23 cellular contexts compared by ENCODE assay signal in the genomic region with DNA sequence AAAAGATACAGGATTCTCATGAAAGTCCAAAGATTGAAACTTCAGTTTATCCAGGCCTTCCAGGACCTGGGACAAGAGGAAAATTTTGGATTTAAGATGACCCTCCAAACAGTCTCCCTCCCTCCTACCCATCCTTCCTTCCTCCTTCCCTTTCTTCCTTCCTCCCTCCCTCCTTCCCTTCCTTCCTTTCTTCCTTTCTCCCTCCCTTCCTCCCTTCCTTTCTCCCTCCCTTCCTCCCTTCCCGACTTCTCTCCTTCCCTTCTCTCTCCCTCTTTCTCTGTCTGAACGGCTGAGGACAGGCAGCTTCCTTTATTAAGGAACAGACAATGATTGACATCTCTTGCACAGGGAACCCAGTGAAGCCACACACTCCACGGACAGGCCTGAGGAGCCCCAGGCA. TPM values are rescaled to one million over a fixed set of nuclear protein-coding genes. Genes with fewer than 3 reads are reported as not detected.
DNase-seq lines count a peak whose midpoint lies in the region; FAIRE-seq and TF ChIP-seq lines count a peak whose summit lies in the region.
"Had no signal": no experiment of that assay in that cellular context is flagged by ENCODE, and none has a peak within 500 bp of the region (broad histone marks: within the 10 kb centered on the region; RNA-seq: fewer than 3 reads in every experiment).

No MANE protein-coding gene starts in this region.

- FAIRE-seq in H54 (lab: Jason Lieb, UNC), result no peak
- FAIRE-seq: D721Med, GM12892, GM19239, H1, HTR-8/SVneo had no signal

- peaks cover 16% of the 10 kb centered on the region for H3K4me1 Mint-ChIP-seq in T-helper 1 cell treated with Interleukin-12 subunit alpha and Interleukin-12 subunit beta and Interleukin-4 antibody, amounts not matched to agents 30 μg/mL and 1 μg/mL, for 36 hours (ENCODE audit: low read depth)

- no peak for DNase-seq in T-helper 1 cell
- DNase-seq in NB4 (ENCODE audit: low read depth), result peak; percentile 26
- no peak for DNase-seq in spleen
- no peak for DNase-seq in HuH-7.5 (ENCODE audit: low spot score)
- DNase-seq in H54 (ENCODE audit: insufficient read length, low spot score), result no peak
- DNase-seq in HK-2 (ENCODE audit: unreplicated experiment), result no peak
- DNase-seq: CD8-positive, alpha-beta T cell; COR-L47; DMS153; DND-41; GDM1; HCEC 1CT had no signal

- H3K36me3 Mint-ChIP-seq in T-helper 1 cell treated with Interleukin-12 subunit alpha and Interleukin-12 subunit beta and Interleukin-4 antibody, amounts not matched to agents 30 μg/mL and 1 μg/mL, for 36 hours (ENCODE audit: low read depth), result peaks cover 4% of the 10 kb centered on the region
- H3K36me3 Mint-ChIP-seq: CD14-positive monocyte; CD8-positive, alpha-beta T cell had no signal

- TF ChIP-seq CTCF in NB4 (IDR thresholded peaks at IDR 0.05; ENCODE audit: low read depth, low read length) (no peak), spleen (IDR thresholded peaks at IDR 0.05 in 8 of 11, conservative IDR thresholded peaks at IDR 0.05 in 3 of 11) (no peak)

- H3K27me3 ChIP-seq in spleen (replicated peaks in 1 of 7), result peaks cover 0 to 16% (median 4%) of the 10 kb centered on the region in 7 donors

- peaks cover 0 to 5% (median 0%) of the 10 kb centered on the region in 6 donors for H3K36me3 ChIP-seq in spleen

- H3K27ac ChIP-seq in cingulate gyrus (ENCODE audit: low read depth, low read length), result peak overlapping the region; percentile 92
- H3K27ac ChIP-seq in spleen, result peak overlapping the region in 5 of 8 donors; percentile 1 to 67 (median 55)
- H3K27ac ChIP-seq: 22Rv1 had no signal

- H3K9me3 Mint-ChIP-seq in T-helper 1 cell treated with Interleukin-12 subunit alpha and Interleukin-12 subunit beta and Interleukin-4 antibody, amounts not matched to agents 30 μg/mL and 1 μg/mL, for 36 hours, result peaks cover 10% of the 10 kb centered on the region
- H3K9me3 Mint-ChIP-seq: CD8-positive, alpha-beta T cell had no signal

- H3K27me3 Mint-ChIP-seq in T-helper 1 cell treated with Interleukin-12 subunit alpha and Interleukin-12 subunit beta and Interleukin-4 antibody, amounts not matched to agents 30 μg/mL and 1 μg/mL, for 36 hours (ENCODE audit: low read depth), result peaks cover 13% of the 10 kb centered on the region

- TF ChIP-seq POLR2A in NB4 (IDR thresholded peaks at IDR 0.05; ENCODE audit: extremely low read depth, insufficient read length) (no peak), spleen (IDR thresholded peaks at IDR 0.05) (no peak), H54 (IDR thresholded peaks at IDR 0.05; ENCODE audit: low read depth, low read length) (no peak)

- intact Hi-C loops in spleen (cut with DNase I; ENCODE audit: low total_unique reads), result loop anchor here (5.0 kb wide), 1 partner anchor 363 kb away; a partner anchor contains a TSS

- peak overlapping the region; percentile 10 for H3K27ac Mint-ChIP-seq in T-helper 1 cell treated with Interleukin-12 subunit alpha and Interleukin-12 subunit beta and Interleukin-4 antibody, amounts not matched to agents 30 μg/mL and 1 μg/mL, for 36 hours
- H3K27ac Mint-ChIP-seq: CD14-positive monocyte; CD8-positive, alpha-beta T cell had no signal

- 34 to 52% (median 48%) methylated on average over 3 of the region's 3 CpGs for WGBS in spleen, 5 donors

- H3K4me1 ChIP-seq in spleen, result peaks cover 5 to 15% (median 8%) of the 10 kb centered on the region in 6 donors

- H3K4me3 Mint-ChIP-seq in T-helper 1 cell treated with Interleukin-12 subunit alpha and Interleukin-12 subunit beta and Interleukin-4 antibody, amounts not matched to agents 30 μg/mL and 1 μg/mL, for 36 hours, result no peak overlapping the region
- H3K4me3 Mint-ChIP-seq: CD14-positive monocyte; CD8-positive, alpha-beta T cell had no signal

- no peak overlapping the region for H3K4me3 ChIP-seq in NB4 (ENCODE audit: low read depth, low read length)
- no peak overlapping the region for H3K4me3 ChIP-seq in spleen

- H3K9me3 ChIP-seq in spleen, result peaks cover 0 to 7% (median 2%) of the 10 kb centered on the region in 8 donors

RNA-seq across cellular contexts. Expression of a gene that starts 23.3 kb away (rescaled TPM):
- not detected for total RNA-seq in spleen
- under 1 TPM; 0.15 to 0.33 (median 0.19) TPM for polyA plus RNA-seq in spleen
- total RNA-seq: A673; CD8-positive, alpha-beta T cell had no signal
- polyA plus RNA-seq: BJ had no signal
